ENCODE assay signal across 8 cellular contexts in genomic region chr14:92040431-92041040, GRCh38. TPM values are rescaled to one million over a fixed set of nuclear protein-coding genes. Genes with fewer than 3 reads are reported as not detected.
A peak's percentile ranks its signal among the peaks of the same experiment; 100 is the strongest.
DNase-seq lines count a peak whose midpoint lies in the region; ATAC-seq and TF ChIP-seq lines count a peak whose summit lies in the region.

No MANE protein-coding gene starts in this region.

- CTCF ChIA-PET in CD8-positive, alpha-beta T cell (lab: Charles Lee), result interaction anchor here (0.6 to 1.9 kb wide), 5 partner anchors 32 to 157 kb away, joined by 3 to 8 read pairs (median 5); partner anchors contain the start of gene ATXN3

- no peaks in the 10 kb centered on the region for H3K9me3 ChIP-seq in CD8-positive, alpha-beta T cell (ENCODE audit: low read length)
- H3K9me3 ChIP-seq in endodermal cell (ENCODE audit: control insufficient read depth, low read length), result no peaks in the 10 kb centered on the region

- H3K4me3 Mint-ChIP-seq in CD8-positive, alpha-beta T cell, result peak overlapping the region; percentile 95
- H3K4me3 Mint-ChIP-seq in endodermal cell, result peak overlapping the region; percentile 97
- peak overlapping the region; percentile 99 for H3K4me3 Mint-ChIP-seq in mesothelial cell of epicardium
- H3K4me3 Mint-ChIP-seq in type B pancreatic cell, result peak overlapping the region; percentile 98

- H3K4me1 Mint-ChIP-seq in CD8-positive, alpha-beta T cell (ENCODE audit: low read depth), result peaks cover 47% of the 10 kb centered on the region
- H3K4me1 Mint-ChIP-seq in endodermal cell (peaks cover 24% of the 10 kb centered on the region), mesothelial cell of epicardium (peaks cover 35% of the 10 kb centered on the region), type B pancreatic cell (ENCODE audit: unreplicated experiment) (peaks cover 25% of the 10 kb centered on the region)

- 0 to 9% methylated on average over 4 to 13 of the region's 13 CpGs for WGBS in endodermal cell (ENCODE audit: insufficient coverage in 1 of 2, insufficient read length in 1 of 2), 2 experiments

- POLR2A ChIA-PET in CD8-positive, alpha-beta T cell (lab: Charles Lee), result interaction anchor here (0.6 to 3.0 kb wide), 20 partner anchors 11 to 797 kb away, joined by 3 to 26 read pairs (median 4); partner anchors contain the start of genes ATXN3, CPSF2, NDUFB1 and PPP4R3A

- no peak for TF ChIP-seq CTCF in CD8-positive, alpha-beta T cell (IDR thresholded peaks at IDR 0.05)
- TF ChIP-seq CTCF in endodermal cell (conservative IDR thresholded peaks at IDR 0.05) (no peak), mesothelial cell of epicardium (IDR thresholded peaks at IDR 0.05; ENCODE audit: unreplicated experiment) (no peak), type B pancreatic cell (conservative IDR thresholded peaks at IDR 0.05) (no peak)

- peak overlapping the region; percentile 100 for H3K27ac Mint-ChIP-seq in CD8-positive, alpha-beta T cell
- H3K27ac Mint-ChIP-seq in endodermal cell, result peak overlapping the region; percentile 100
- peak overlapping the region; percentile 100 for H3K27ac Mint-ChIP-seq in mesothelial cell of epicardium
- peak overlapping the region; percentile 100 for H3K27ac Mint-ChIP-seq in type B pancreatic cell

- peak overlapping the region; percentile 100 for H3K9ac ChIP-seq in endodermal cell (ENCODE audit: extremely low read depth, low read length, poor library complexity, severe bottlenecking)

- DNase-seq in CD8-positive, alpha-beta T cell, result peak in 2 of 7 experiments; percentile 8 to 52
- DNase-seq in Kasumi-1 (lab: John Stamatoyannopoulos, UW) (peak; percentile 43 to 51), SW480 (ENCODE audit: low spot score) (peak; percentile 58), endodermal cell (peak; percentile 58), mesothelial cell of epicardium (ENCODE audit: low spot score in 2 of 2, unreplicated experiment in 2 of 2) (no peak), type B pancreatic cell (ENCODE audit: extremely low spot score, unreplicated experiment) (no peak)

- intact Hi-C loops in CD8-positive, alpha-beta T cell (cut with DNase I, micrococcal nuclease), result loop anchor here (1.0 to 10.0 kb wide), 6 partner anchors 43 to 1144 kb away; partner anchors contain the start of genes ATXN3 (in 2 of the 2), GOLGA5 (in 2 of the 2), CPSF2 (in 1 of the 2) and LYSET (in 1 of the 2)

- no peaks in the 10 kb centered on the region for H3K36me3 ChIP-seq in CD8-positive, alpha-beta T cell (ENCODE audit: insufficient read depth, low read length)
- H3K36me3 ChIP-seq in endodermal cell (ENCODE audit: control insufficient read depth, insufficient read depth, low read length), result peaks cover 5% of the 10 kb centered on the region

- no peaks in the 10 kb centered on the region for H3K9me3 Mint-ChIP-seq in CD8-positive, alpha-beta T cell
- H3K9me3 Mint-ChIP-seq in endodermal cell, result no peaks in the 10 kb centered on the region
- H3K9me3 Mint-ChIP-seq in mesothelial cell of epicardium, result peaks cover 4% of the 10 kb centered on the region
- H3K9me3 Mint-ChIP-seq in type B pancreatic cell, result no peaks in the 10 kb centered on the region

- H3K36me3 Mint-ChIP-seq in CD8-positive, alpha-beta T cell, result peaks cover 25% of the 10 kb centered on the region
- peaks cover 7% of the 10 kb centered on the region for H3K36me3 Mint-ChIP-seq in endodermal cell (ENCODE audit: low read depth)
- H3K36me3 Mint-ChIP-seq in mesothelial cell of epicardium, result no peaks in the 10 kb centered on the region
- peaks cover 13% of the 10 kb centered on the region for H3K36me3 Mint-ChIP-seq in type B pancreatic cell

- ATAC-seq in CD8-positive, alpha-beta T cell, result peak; percentile 8
- ATAC-seq in GM19023 (IDR thresholded peaks at IDR 0.05; ENCODE audit: unreplicated experiment) (peak; percentile 8), HG03280 (IDR thresholded peaks at IDR 0.05; ENCODE audit: unreplicated experiment) (no peak)

- H3K27me3 ChIP-seq in CD8-positive, alpha-beta T cell (ENCODE audit: insufficient read depth, low read length), result no peaks in the 10 kb centered on the region
- H3K27me3 ChIP-seq in endodermal cell (ENCODE audit: control insufficient read depth, insufficient read depth, low read length, poor library complexity, severe bottlenecking), result no peaks in the 10 kb centered on the region

- peak overlapping the region; percentile 96 for H3K27ac ChIP-seq in CD8-positive, alpha-beta T cell (ENCODE audit: low read depth, low read length)
- peak overlapping the region; percentile 98 for H3K27ac ChIP-seq in endodermal cell (ENCODE audit: low read depth, low read length)

- H3K4me3 ChIP-seq in CD8-positive, alpha-beta T cell (ENCODE audit: low read depth, low read length), result peak overlapping the region; percentile 93
- peak overlapping the region; percentile 97 for H3K4me3 ChIP-seq in endodermal cell (ENCODE audit: low read length)

- H3K27me3 Mint-ChIP-seq in CD8-positive, alpha-beta T cell (ENCODE audit: low read depth), result no peaks in the 10 kb centered on the region
- peaks cover 3% of the 10 kb centered on the region for H3K27me3 Mint-ChIP-seq in endodermal cell (ENCODE audit: insufficient read depth)
- no peaks in the 10 kb centered on the region for H3K27me3 Mint-ChIP-seq in mesothelial cell of epicardium (ENCODE audit: low read depth)
- H3K27me3 Mint-ChIP-seq in type B pancreatic cell, result no peaks in the 10 kb centered on the region

- H3K4me1 ChIP-seq in CD8-positive, alpha-beta T cell (ENCODE audit: insufficient read depth, low read length), result peaks cover 34% of the 10 kb centered on the region
- no peaks in the 10 kb centered on the region for H3K4me1 ChIP-seq in endodermal cell (ENCODE audit: control insufficient read depth, insufficient read depth, low read length)

RNA-seq across cellular contexts. Expression of gene TRIP11, which starts 0.7 kb away (rescaled TPM):
- total RNA-seq in CD8-positive, alpha-beta T cell, result 10 to 100 TPM; 25.3 to 26.5 TPM
- total RNA-seq in endodermal cell (10 to 100 TPM; 39.0 to 40.8 TPM), mesothelial cell of epicardium (67.3 to 72.5 TPM (median 68.1 TPM) in 3 replicates), type B pancreatic cell (ENCODE audit: low replicate concordance) (61.8 and 72.5 TPM in 2 replicates)
- 16.8 TPM for polyA plus RNA-seq in endodermal cell (2013, experiment 1 of 2)
- polyA plus RNA-seq in endodermal cell (2013, experiment 2 of 2), result 20.9 TPM

Comparison
In these comparisons a context has a peak if more than half of its experiments do, and no peak if none do; other contexts are left out.
1. DNase-seq: peak in Kasumi-1 (2 of 2), SW480 (single experiment) and endodermal cell (single experiment); none in mesothelial cell of epicardium (0 of 2) and type B pancreatic cell (single experiment).
2. Peak in every context shown above with its lines, with median percentiles within 50 percentile points of each other: H3K27ac Mint-ChIP-seq and H3K4me3 Mint-ChIP-seq.